Comparison of ENCODE assay signal across 1 cellular context in genomic region chr13:112588490-112589297, GRCh38.
TF ChIP-seq lines count a peak whose summit lies in the region.

No MANE protein-coding gene starts in this region.

TF ChIP-seq in K562, 482 proteins besides CTCF, POLR2A, EP300 and RAD21 (continued from another document and continues in another):
- TF ChIP-seq CEBPZ (IDR thresholded peaks at IDR 0.05; ENCODE audit: borderline replicate concordance, low read depth, low read length) (no peak), SAFB (IDR thresholded peaks at IDR 0.05; ENCODE audit: borderline replicate concordance, low read depth, low read length) (no peak), SRSF9 (IDR thresholded peaks at IDR 0.05; ENCODE audit: borderline replicate concordance, low read depth, low read length) (no peak), THAP12 (CRISPR knock-in tag; IDR thresholded peaks at IDR 0.05) (no peak), ZNF436 (CRISPR knock-in tag; IDR thresholded peaks at IDR 0.05) (no peak), MLLT1 (IDR thresholded peaks at IDR 0.05) (peak in 1 of 2 experiments; percentile 18; a peak in 2 of 4 replicates), HES1 (IDR thresholded peaks at IDR 0.05; ENCODE audit: low read depth) (no peak), ZNF212 (CRISPR knock-in tag; IDR thresholded peaks at IDR 0.05) (no peak), GMEB1 (CRISPR knock-in tag; IDR thresholded peaks at IDR 0.05) (no peak), MTA1 (IDR thresholded peaks at IDR 0.05; ENCODE audit: borderline replicate concordance) (no peak), ZNF277 (CRISPR knock-in tag; IDR thresholded peaks at IDR 0.05; ENCODE audit: borderline replicate concordance) (no peak), ZBTB33 (CRISPR knock-in tag; IDR thresholded peaks at IDR 0.05) (peak; percentile 88), RUNX1 (IDR thresholded peaks at IDR 0.05; ENCODE audit: low read depth) (no peak), HNRNPL (IDR thresholded peaks at IDR 0.05; ENCODE audit: low read depth, low read length) (no peak), SMAD2 (IDR thresholded peaks at IDR 0.05; ENCODE audit: low read depth, low read length) (no peak), ZNF175 (CRISPR knock-in tag; IDR thresholded peaks at IDR 0.05; ENCODE audit: low read depth) (0 out of 2 replicates have a peak, but pooled peaks have one; percentile 19), CEBPG (CRISPR knock-in tag; IDR thresholded peaks at IDR 0.05) (peak; percentile 93), CEBPG (tag; conservative IDR thresholded peaks at IDR 0.05 in 1 of 2, IDR thresholded peaks at IDR 0.05 in 1 of 2) (peak; percentile 68 to 94), ZNF318 (IDR thresholded peaks at IDR 0.05; ENCODE audit: borderline replicate concordance in 1 of 2, low read depth in 1 of 2) (peak in 1 of 2 experiments; percentile 51; a peak in 1 of 4 replicates), SMARCA5 (IDR thresholded peaks at IDR 0.05) (no peak), MBD1 (CRISPR knock-in tag; IDR thresholded peaks at IDR 0.05) (peak; percentile 74; the same call in 1 of the 2 replicates), GTF2F1 (IDR thresholded peaks at IDR 0.05; ENCODE audit: low read depth, low read length) (no peak), ZFP36 (IDR thresholded peaks at IDR 0.05; ENCODE audit: low read depth, low read length, partially characterized antibody) (no peak), ZNF347 (CRISPR knock-in tag; IDR thresholded peaks at IDR 0.05; ENCODE audit: low read depth) (no peak), TAF9B (IDR thresholded peaks at IDR 0.05; ENCODE audit: partially characterized antibody) (no peak), ZNF239 (CRISPR knock-in tag; IDR thresholded peaks at IDR 0.05) (no peak), ARHGAP35 (IDR thresholded peaks at IDR 0.05; ENCODE audit: partially characterized antibody) (no peak), ZNF589 (CRISPR knock-in tag; IDR thresholded peaks at IDR 0.05; ENCODE audit: low read depth) (0 out of 2 replicates have a peak, but pooled peaks have one; percentile 33), JUND (IDR thresholded peaks at IDR 0.05; ENCODE audit: borderline replicate concordance, low read depth, low read length) (0 out of 2 replicates have a peak, but pooled peaks have one; percentile 28), JUND (tag; IDR thresholded peaks at IDR 0.05; ENCODE audit: borderline replicate concordance, low read depth, low read length) (no peak), ARID1B (IDR thresholded peaks at IDR 0.05) (no peak)
